Comparison of ENCODE assay signal across 8 cellular contexts in genomic region chr1:233326995-233327937, GRCh38. TPM values are rescaled to one million over a fixed set of nuclear protein-coding genes. Genes with fewer than 3 reads are reported as not detected.
DNase-seq lines count a peak whose midpoint lies in the region; TF ChIP-seq lines count a peak whose summit lies in the region.

MAP3K21 (plus strand) TSS chr1:233327724; CDS start chr1:233328029, 305 bp downstream.

- WGBS in ovary, 3 donors: 2 to 6% (median 3%) methylated on average over 19 to 79 of the region's 79 CpGs
- 2 to 5% methylated on average over 25 to 45 of the region's 79 CpGs for WGBS in thyroid gland, 2 donors

- H3K9me3 ChIP-seq in ovary: no peaks in the 10 kb centered on the region
- no peaks in the 10 kb centered on the region for H3K9me3 ChIP-seq in thyroid gland

- H3K27ac ChIP-seq in ovary (no peak within 1 kb of the TSS), thyroid gland (peak within 1 kb of the TSS in 1 of 3 donors; percentile 41)

- H3K36me3 ChIP-seq in H7 (replicated peaks; ENCODE audit: control insufficient read depth, insufficient read depth, low read length) (no peaks in the 10 kb centered on the region), ovary (no peaks in the 10 kb centered on the region), thyroid gland (no peaks in the 10 kb centered on the region)

- peaks cover 11% of the 10 kb centered on the region for H3K4me1 ChIP-seq in ovary (ENCODE audit: insufficient read depth)
- H3K4me1 ChIP-seq in thyroid gland: peaks cover 8 to 13% of the 10 kb centered on the region in 2 donors

- H3K27me3 ChIP-seq in H7 (ENCODE audit: control insufficient read depth, insufficient read depth, low read length): peaks cover 24% of the 10 kb centered on the region
- H3K27me3 ChIP-seq in ovary: no peaks in the 10 kb centered on the region
- no peaks in the 10 kb centered on the region for H3K27me3 ChIP-seq in thyroid gland

- no peak for TF ChIP-seq POLR2A in ovary (IDR thresholded peaks at IDR 0.05)
- TF ChIP-seq POLR2A in thyroid gland (IDR thresholded peaks at IDR 0.05): peak in 1 of 2 donors; percentile 80

- TF ChIP-seq CTCF in ovary (IDR thresholded peaks at IDR 0.05) (no peak), thyroid gland (IDR thresholded peaks at IDR 0.05) (no peak)

- no peak for TF ChIP-seq EP300 in ovary (IDR thresholded peaks at IDR 0.05)

- intact Hi-C loops in ovary (cut with DNase I) (no loop called here), thyroid gland (cut with DNase I) (no loop called here)

- H3K4me3 ChIP-seq in H7 (ENCODE audit: insufficient read depth, low read depth, low read length) (peak within 1 kb of the TSS; percentile 87), ovary (peak within 1 kb of the TSS; percentile 42), thyroid gland (replicated peaks in 1 of 3) (peak within 1 kb of the TSS; percentile 47 to 71 (median 59))

- DNase-seq in DMS79 treated with DMSO at 0.1 percent for 48 hours (lab: John Stamatoyannopoulos, UW): peak; percentile 88
- DNase-seq in H7: peak; percentile 97
- DNase-seq in LoVo (ENCODE audit: low spot score): peak; percentile 96
- DNase-seq in SHP77 (lab: John Stamatoyannopoulos, UW): peak; percentile 79 to 92
- DNase-seq in activated effector memory CD4-positive, alpha-beta T cell treated with Interleukin-2 at 50 U/mL for 16 hours: peak; percentile 89
- peak; percentile 45 for DNase-seq in globus pallidus (ENCODE audit: low spot score)
- peak; percentile 47 to 61 (median 58) for DNase-seq in ovary
- peak; percentile 98 to 99 for DNase-seq in thyroid gland

RNA-seq across cellular contexts. Expression of gene MAP3K21, which starts in this region (rescaled TPM):
- 28.0 and 44.5 TPM in 2 replicates for total RNA-seq in H7 (2014; rRNA removed; shearing (Covaris generic))
- total RNA-seq in ovary (10 to 100 TPM in 1 of 7 donors, 1 to 10 TPM in 6; 1.2 to 21.0 (median 1.8) TPM), thyroid gland (10 to 100 TPM in 1 of 4 donors, 1 to 10 TPM in 3; 6.4 to 12.4 (median 9.0) TPM)
- polyA plus RNA-seq in ovary: under 1 TPM; 0.52 to 0.87 TPM

Comparison
In these comparisons a context has a peak if more than half of its experiments do, and no peak if none do; other contexts are left out.
1. DNase-seq: peak in every context shown above with its lines; median percentile 98 in thyroid gland; 97 in H7; 96 in LoVo; 89 in activated effector memory CD4-positive, alpha-beta T cell treated with Interleukin-2 at 50 U/mL for 16 hours; 88 in DMS79 treated with DMSO at 0.1 percent for 48 hours; 86 in SHP77; 58 in ovary; 45 in globus pallidus.